ENCODE assay signal across 8 cellular contexts in the genomic region with DNA sequence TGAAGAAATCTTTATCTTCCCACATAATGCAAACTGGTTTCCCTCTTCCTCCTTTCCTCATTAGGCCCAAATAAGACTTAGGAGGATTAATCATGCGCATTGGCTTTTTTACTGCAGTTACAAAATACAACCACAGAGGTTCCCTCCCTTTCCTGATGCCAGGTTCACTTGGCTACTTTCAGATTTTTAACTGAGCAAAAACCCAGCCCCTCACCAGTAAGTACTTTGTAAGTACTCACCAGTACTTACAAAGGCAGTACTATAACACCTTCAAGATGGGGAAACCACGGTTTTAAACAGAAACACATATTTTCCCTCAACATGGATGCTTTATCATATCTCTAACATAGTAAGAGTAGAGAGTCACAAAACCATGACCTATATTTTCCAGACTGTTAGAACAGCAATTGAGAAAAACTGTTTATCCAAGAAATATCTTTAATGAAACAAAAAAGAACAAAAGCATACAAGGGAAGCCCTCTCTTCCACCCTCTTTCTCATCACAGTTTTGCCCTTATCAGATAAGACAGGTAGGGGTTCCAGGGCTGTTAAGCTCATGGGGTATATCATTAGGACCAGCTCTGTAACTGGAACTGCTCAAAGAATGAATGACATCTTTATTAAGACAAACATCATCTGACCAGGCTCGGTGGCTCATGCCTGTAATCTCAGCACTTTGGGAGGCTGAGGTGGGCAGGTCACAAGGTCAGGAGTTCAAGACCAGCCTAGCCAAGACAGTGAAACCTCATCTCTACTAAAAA. TPM values are rescaled to one million over a fixed set of nuclear protein-coding genes. Genes with fewer than 3 reads are reported as not detected.
A peak's percentile ranks its signal among the peaks of the same experiment; 100 is the strongest.
DNase-seq lines count a peak whose midpoint lies in the region; ATAC-seq, FAIRE-seq and TF ChIP-seq lines count a peak whose summit lies in the region.
"Had no signal": no experiment of that assay in that cellular context is flagged by ENCODE, and none has a peak within 500 bp of the region (broad histone marks: within the 10 kb centered on the region; RNA-seq: fewer than 3 reads in every experiment).

No MANE protein-coding gene starts in this region.

- FAIRE-seq in GM18507 (lab: Jason Lieb, UNC) = peak; percentile 87
- no peak for FAIRE-seq in pancreas (lab: Jason Lieb, UNC)

- no peaks in the 10 kb centered on the region for H3K27me3 ChIP-seq in pancreas

- ATAC-seq in pancreas = peak in 3 of 4 donors; percentile 12 to 20 (median 19)
- no peak for ATAC-seq in GM21367 (IDR thresholded peaks at IDR 0.05; ENCODE audit: unreplicated experiment)

- 37 to 45% methylated on average over 3 of the region's 3 CpGs for WGBS in pancreas, 2 donors

- DNase-seq in GM18507 (ENCODE audit: extremely low spot score, insufficient read length, low read depth) (no peak), NB4 (ENCODE audit: low read depth) (peak; percentile 78), amniotic epithelial cell (ENCODE audit: low read depth) (peak; percentile 81), pancreas (no peak), NCI-H524 treated with DMSO at 0.1 percent for 48 hours (lab: John Stamatoyannopoulos, UW) (no peak), activated gamma-delta T cell (lab: John Stamatoyannopoulos, UW) (no peak)

- TF ChIP-seq CTCF in NB4 (IDR thresholded peaks at IDR 0.05; ENCODE audit: low read depth, low read length) (no peak), pancreas (IDR thresholded peaks at IDR 0.05) (no peak)

- intact Hi-C loops in pancreas (cut with DNase I) = loop anchor here in 1 of 3 donors (10.0 kb wide), 1 partner anchor 89 kb away; no protein-coding TSS in a partner anchor

- peaks cover 11 to 24% (median 14%) of the 10 kb centered on the region in 3 donors for H3K4me1 ChIP-seq in pancreas

- no peak for TF ChIP-seq POLR2A in NB4 (IDR thresholded peaks at IDR 0.05; ENCODE audit: extremely low read depth, insufficient read length)

- H3K4me3 ChIP-seq in NB4 (ENCODE audit: low read depth, low read length) (no peak overlapping the region), pancreas (no peak overlapping the region)
- H3K4me3 ChIP-seq: lung had no signal

- H3K9me3 ChIP-seq in pancreas = no peaks in the 10 kb centered on the region

- no peaks in the 10 kb centered on the region for H3K36me3 ChIP-seq in pancreas

- H3K27ac ChIP-seq in pancreas = no peak overlapping the region

RNA-seq across cellular contexts. Expression of a gene that starts 12.7 kb away (rescaled TPM):
- total RNA-seq in pancreas = 10 to 100 TPM; 12.6 to 21.9 (median 16.1) TPM
- 10 to 100 TPM in 1 of 2 donors, 1 to 10 TPM in 1; 3.8 to 10.2 TPM for polyA plus RNA-seq in pancreas

Comparison
In these comparisons a context has a peak if more than half of its experiments do, and no peak if none do; other contexts are left out.
1. DNase-seq: peak in NB4 (single experiment) and amniotic epithelial cell (single experiment); none in GM18507 (single experiment), pancreas (0 of 6), NCI-H524 treated with DMSO at 0.1 percent for 48 hours (single experiment) and activated gamma-delta T cell (single experiment).